Comparison of ENCODE assay signal across 1 cellular context in the genomic region with DNA sequence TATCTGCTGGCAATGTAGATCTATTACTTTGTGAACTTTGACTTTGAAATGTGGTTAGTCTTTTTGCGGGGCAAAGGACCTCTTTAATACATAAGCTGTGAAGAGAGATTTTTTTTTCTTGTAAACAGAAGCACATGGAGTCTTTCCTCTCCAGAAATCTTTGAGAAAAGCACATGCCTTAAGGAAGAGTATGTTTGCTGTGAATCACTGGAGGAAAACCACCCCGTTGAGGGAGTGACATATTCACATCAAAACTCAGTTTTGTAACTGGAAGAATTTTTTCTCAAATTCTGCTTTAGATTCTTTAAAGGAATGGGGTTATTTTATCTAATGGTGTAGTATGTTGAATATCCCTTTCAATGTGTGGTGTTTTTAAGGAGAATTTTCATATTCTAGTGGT.
TF ChIP-seq lines count a peak whose summit lies in the region.

No MANE protein-coding gene starts in this region.

TF ChIP-seq in HepG2, 621 proteins besides CTCF, POLR2A, EP300 and RAD21 (continued from another document):
- TF ChIP-seq ZNF234 (CRISPR knock-in tag; conservative IDR thresholded peaks at IDR 0.05) (no peak), ASH2L (IDR thresholded peaks at IDR 0.05; ENCODE audit: insufficient read length, low read depth, low read length) (no peak)
